9 cellular contexts compared by ENCODE assay signal in genomic region chr21:32712043-32712442, GRCh38. TPM values are rescaled to one million over a fixed set of nuclear protein-coding genes. Genes with fewer than 3 reads are reported as not detected.
DNase-seq lines count a peak whose midpoint lies in the region; ATAC-seq and TF ChIP-seq lines count a peak whose summit lies in the region.
"Had no signal": no experiment of that assay in that cellular context is flagged by ENCODE, and none has a peak within 500 bp of the region (broad histone marks: within the 10 kb centered on the region; RNA-seq: fewer than 3 reads in every experiment).

No MANE protein-coding gene starts in this region.

- no peaks in the 10 kb centered on the region for H3K4me1 ChIP-seq in neuronal stem cell (ENCODE audit: control insufficient read depth in 2 of 2, insufficient read depth in 1 of 2, low read depth in 1 of 2, low read length in 2 of 2)
- H3K4me1 ChIP-seq: breast epithelium had no signal

- H3K9ac ChIP-seq in neuronal stem cell (ENCODE audit: low read depth, low read length, poor library complexity): no peak overlapping the region

- no peak overlapping the region for H4K8ac ChIP-seq in neuronal stem cell (ENCODE audit: low read depth, low read length)

- H3K4ac ChIP-seq in neuronal stem cell (ENCODE audit: low read length): no peak overlapping the region

- no peak overlapping the region for H3K27ac Mint-ChIP-seq in central memory CD8-positive, alpha-beta T cell (ENCODE audit: low read depth)
- H3K27ac Mint-ChIP-seq in WTC11: no peak overlapping the region

- CTCF ChIA-PET in WTC11 (lab: Charles Lee): no interaction called here

- H2BK12ac ChIP-seq in neuronal stem cell (ENCODE audit: low read length): no peak overlapping the region

- no peaks in the 10 kb centered on the region for H3K27me3 ChIP-seq in neuronal stem cell (ENCODE audit: control insufficient read depth in 3 of 3, insufficient read depth in 3 of 3, low read depth in 1 of 3, low read length in 3 of 3)
- H3K27me3 ChIP-seq: breast epithelium had no signal

- H3K27ac ChIP-seq in neuronal stem cell (replicated peaks; ENCODE audit: low read length): no peak overlapping the region
- H3K27ac ChIP-seq: breast epithelium had no signal

- H3K23ac ChIP-seq in neuronal stem cell (ENCODE audit: low read depth, low read length, poor library complexity): no peak overlapping the region

- TF ChIP-seq CTCF in WTC11 (IDR thresholded peaks at IDR 0.05): no peak

- H3K4me2 ChIP-seq in neuronal stem cell (ENCODE audit: insufficient read depth, low read length, poor library complexity, severe bottlenecking): no peak overlapping the region

- H3K9me3 ChIP-seq in neuronal stem cell (replicated peaks in 1 of 2; ENCODE audit: control insufficient read depth in 2 of 2, insufficient read depth in 1 of 2, low read depth in 1 of 2, low read length in 2 of 2): peaks cover 0 to 4% of the 10 kb centered on the region in 2 donors
- H3K9me3 ChIP-seq: breast epithelium had no signal

- no peak overlapping the region for H2BK5ac ChIP-seq in neuronal stem cell (ENCODE audit: low read length)

- H3K79me1 ChIP-seq in neuronal stem cell (ENCODE audit: low read depth, low read length): no peaks in the 10 kb centered on the region

- DNase-seq in central memory CD8-positive, alpha-beta T cell (ENCODE audit: low spot score in 2 of 2): no peak
- DNase-seq in WTC11 (ENCODE audit: low spot score): no peak
- DNase-seq in COR-L47 (lab: John Stamatoyannopoulos, UW): no peak
- DNase-seq in neuronal stem cell (ENCODE audit: low spot score): no peak
- DNase-seq in HuH-7.5 (ENCODE audit: low spot score): no peak

- H3K14ac ChIP-seq in neuronal stem cell (ENCODE audit: low read length): no peak overlapping the region

- H3K4me1 Mint-ChIP-seq in central memory CD8-positive, alpha-beta T cell: peaks cover 33% of the 10 kb centered on the region
- H3K4me1 Mint-ChIP-seq in WTC11: peaks cover 2% of the 10 kb centered on the region; the same call in 1 of the 2 replicates

- H2BK15ac ChIP-seq in neuronal stem cell (ENCODE audit: low read length): no peak overlapping the region

- H2BK120ac ChIP-seq in neuronal stem cell (ENCODE audit: low read depth, low read length): no peak overlapping the region

- no peaks in the 10 kb centered on the region for H3K9me3 Mint-ChIP-seq in central memory CD8-positive, alpha-beta T cell
- H3K9me3 Mint-ChIP-seq in WTC11: no peaks in the 10 kb centered on the region

- no peak overlapping the region for H3K4me3 ChIP-seq in neuronal stem cell (ENCODE audit: low read length in 2 of 2)
- H3K4me3 ChIP-seq: breast epithelium had no signal

- no peak overlapping the region for H4K91ac ChIP-seq in neuronal stem cell (ENCODE audit: low read depth, low read length, poor library complexity)

- no peak overlapping the region for H3K18ac ChIP-seq in neuronal stem cell (ENCODE audit: low read length)

- ATAC-seq in GM18861 (IDR thresholded peaks at IDR 0.05; ENCODE audit: unreplicated experiment) (peak; percentile 100), GM21528 (IDR thresholded peaks at IDR 0.05; ENCODE audit: low FRiP score, unreplicated experiment) (peak; percentile 90), HG03460 (IDR thresholded peaks at IDR 0.05; ENCODE audit: unreplicated experiment) (peak; percentile 99), WTC11 (no peak)
- peak; percentile 52 for ATAC-seq in central memory CD8-positive, alpha-beta T cell (replicated peaks; ENCODE audit: extremely low read depth, poor library complexity, severe bottlenecking)

- POLR2A ChIA-PET in WTC11 (lab: Charles Lee): no interaction called here

- no peaks in the 10 kb centered on the region for H3K27me3 Mint-ChIP-seq in central memory CD8-positive, alpha-beta T cell
- H3K27me3 Mint-ChIP-seq in WTC11 (ENCODE audit: low read depth): no peaks in the 10 kb centered on the region

- no peaks in the 10 kb centered on the region for H3K36me3 Mint-ChIP-seq in central memory CD8-positive, alpha-beta T cell (ENCODE audit: insufficient read depth)
- no peaks in the 10 kb centered on the region for H3K36me3 Mint-ChIP-seq in WTC11

- H3K36me3 ChIP-seq in neuronal stem cell (replicated peaks in 1 of 2; ENCODE audit: control insufficient read depth in 2 of 2, insufficient read depth in 2 of 2, low read length in 2 of 2): no peaks in the 10 kb centered on the region
- H3K36me3 ChIP-seq: breast epithelium had no signal

- no peak overlapping the region for H2AK5ac ChIP-seq in neuronal stem cell (ENCODE audit: low read depth, low read length)

- no peak overlapping the region for H3K4me3 Mint-ChIP-seq in central memory CD8-positive, alpha-beta T cell
- H3K4me3 Mint-ChIP-seq in WTC11: no peak overlapping the region

- no peak overlapping the region for H2AFZ ChIP-seq in neuronal stem cell (ENCODE audit: low read length)

TF ChIP-seq in WTC11, 78 proteins besides CTCF, POLR2A, EP300 and RAD21 (continues in another document):
- TF ChIP-seq RELA (CRISPR knock-in tag; IDR thresholded peaks at IDR 0.05; ENCODE audit: borderline replicate concordance): no peak
- TF ChIP-seq FOXP1 (CRISPR knock-in tag; IDR thresholded peaks at IDR 0.05; ENCODE audit: borderline replicate concordance): no peak
- TF ChIP-seq ZNF425 (CRISPR knock-in tag; conservative IDR thresholded peaks at IDR 0.05): no peak
- no peak for TF ChIP-seq ZNF281 (CRISPR knock-in tag; IDR thresholded peaks at IDR 0.05)
- TF ChIP-seq NR3C1 (CRISPR knock-in tag; conservative IDR thresholded peaks at IDR 0.05; ENCODE audit: low read depth): no peak
- TF ChIP-seq ZNF219 (CRISPR knock-in tag; IDR thresholded peaks at IDR 0.05; ENCODE audit: borderline replicate concordance): no peak
- no peak for TF ChIP-seq PRRX2 (CRISPR knock-in tag; IDR thresholded peaks at IDR 0.05)
- no peak for TF ChIP-seq GABPB1 (CRISPR knock-in tag; IDR thresholded peaks at IDR 0.05)
- TF ChIP-seq TCF7 (CRISPR knock-in tag; IDR thresholded peaks at IDR 0.05; ENCODE audit: low read depth): no peak
- no peak for TF ChIP-seq ZNF263 (CRISPR knock-in tag; IDR thresholded peaks at IDR 0.05; ENCODE audit: low read depth)
- TF ChIP-seq TEAD1 (CRISPR knock-in tag; IDR thresholded peaks at IDR 0.05): no peak
- TF ChIP-seq NFATC4 (CRISPR knock-in tag; IDR thresholded peaks at IDR 0.05): no peak
- no peak for TF ChIP-seq PREB (CRISPR knock-in tag; IDR thresholded peaks at IDR 0.05; ENCODE audit: borderline replicate concordance)
- no peak for TF ChIP-seq ESRRA (CRISPR knock-in tag; IDR thresholded peaks at IDR 0.05; ENCODE audit: borderline replicate concordance)
- no peak for TF ChIP-seq JUN (CRISPR knock-in tag; IDR thresholded peaks at IDR 0.05)
- TF ChIP-seq ZMAT4 (CRISPR knock-in tag; IDR thresholded peaks at IDR 0.05): no peak

RNA-seq across cellular contexts. Expression of gene SYNJ1, which starts 15.8 kb away (rescaled TPM):
- 4.2 to 6.3 TPM (median 6.1 TPM) in 3 replicates for total RNA-seq in WTC11 (2021)
- 3.4 TPM for polyA plus RNA-seq in neuronal stem cell (2013, experiment 1 of 2)
- polyA plus RNA-seq in neuronal stem cell (2013, experiment 2 of 2): 2.5 TPM

RNA-seq across cellular contexts. Expression of gene PAXBP1, which starts 59.5 kb away (rescaled TPM):
- total RNA-seq in WTC11 (2021): 69.1 to 75.6 TPM (median 72.0 TPM) in 3 replicates
- polyA plus RNA-seq in neuronal stem cell (2013, experiment 1 of 2): 63.7 TPM
- 65.0 TPM for polyA plus RNA-seq in neuronal stem cell (2013, experiment 2 of 2)
